22 cellular contexts compared by ENCODE assay signal in the genomic region with DNA sequence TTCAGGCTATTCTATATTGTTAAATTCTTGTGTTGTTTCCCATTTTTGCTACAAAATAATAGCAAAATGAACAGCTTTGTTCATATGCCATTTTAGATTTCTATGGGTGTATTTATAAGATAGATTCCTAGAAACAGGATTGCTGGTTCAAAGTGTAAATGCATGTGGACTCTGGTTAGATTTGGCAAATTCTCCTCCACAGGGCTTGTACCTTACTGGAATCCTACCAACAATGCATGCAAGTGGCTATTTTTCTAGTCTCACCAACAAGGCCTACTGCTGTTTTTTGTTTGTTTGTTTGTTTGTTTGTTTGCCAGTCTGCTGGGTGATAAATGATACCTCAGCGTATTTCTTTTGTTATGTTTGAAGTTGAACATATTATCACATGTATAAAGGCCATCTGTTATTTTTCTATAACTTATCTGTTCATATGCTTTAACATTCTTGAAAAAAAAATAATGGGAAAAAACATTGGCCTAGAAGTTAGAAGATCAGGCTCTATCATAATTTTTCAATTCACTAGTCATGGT.
"Had no signal": no experiment of that assay in that cellular context is flagged by ENCODE, and none has a peak within 500 bp of the region (broad histone marks: within the 10 kb centered on the region; RNA-seq: fewer than 3 reads in every experiment).

No MANE protein-coding gene starts in this region.

- H3K9ac ChIP-seq: KMS-11, SK-N-SH had no signal

- H3K9me3 ChIP-seq: SK-N-SH had no signal

- FAIRE-seq: HTR-8/SVneo had no signal

- DNase-seq: Kasumi-1; MV-4-11; NCI-H1048; NCI-H1105; NCI-H1436 treated with DMSO at 0.1 percent for 48 hours; NCI-H1694; NCI-H1930; NCI-H2081; NCI-H2107; NCI-H2227 treated with DMSO at 0.1 percent for 48 hours; NCI-H524; NCI-H526 treated with DMSO at 0.1 percent for 48 hours; NCI-H748 treated with DMSO at 0.1 percent for 48 hours; NK-92 treated with Interleukin-12 subunit alpha and Interleukin-12 subunit beta, amount 100 ng/mL, for 24 hours; PC-3; SHP77; SK-N-SH; T-helper 1 cell had no signal

- H3K27ac ChIP-seq: KMS-11, RWPE1 had no signal

- ATAC-seq: Panc1, PC-3 had no signal

- H3K4me2 ChIP-seq: KMS-11, SK-N-SH had no signal
